Comparison of ENCODE assay signal across 8 cellular contexts in genomic region chr2:66674087-66674486, GRCh38.
"Had no signal": no experiment of that assay in that cellular context is flagged by ENCODE, and none has a peak within 500 bp of the region (broad histone marks: within the 10 kb centered on the region; RNA-seq: fewer than 3 reads in every experiment).

No MANE protein-coding gene starts in this region.

- H3K27ac Mint-ChIP-seq: GM23338, H9 had no signal

- H3K4me3 Mint-ChIP-seq: GM23338, H9 had no signal

- H3K4me3 ChIP-seq: GM23338 had no signal

- H3K9me3 Mint-ChIP-seq: GM23338, H9 had no signal

- H3K27ac ChIP-seq: KMS-11 had no signal

- ATAC-seq: GM23338 had no signal

- FAIRE-seq: H1, H54, HTR-8/SVneo had no signal

- DNase-seq: H9, HCEC 1CT, KBM-7 had no signal

- H3K4me2 ChIP-seq: GM23338, KMS-11 had no signal

- H3K9ac ChIP-seq: KMS-11 had no signal
